ENCODE assay signal across 10 cellular contexts in genomic region chr1:7576946-7577657, GRCh38.
DNase-seq lines count a peak whose midpoint lies in the region; ATAC-seq and TF ChIP-seq lines count a peak whose summit lies in the region.
"Had no signal": no experiment of that assay in that cellular context is flagged by ENCODE, and none has a peak within 500 bp of the region (broad histone marks: within the 10 kb centered on the region; RNA-seq: fewer than 3 reads in every experiment).

No MANE protein-coding gene starts in this region.

- no peaks in the 10 kb centered on the region for H3K9me2 ChIP-seq in SK-N-SH

- peak; percentile 42 for DNase-seq in ELF-1 (ENCODE audit: low read depth, low spot score)
- peak; percentile 45 for DNase-seq in SK-MEL-5 (ENCODE audit: low read depth, low spot score)
- DNase-seq in left cardiac atrium = peak; percentile 18
- DNase-seq in sciatic nerve (ENCODE audit: low spot score) = peak; percentile 36
- no peak for DNase-seq in SK-N-SH
- DNase-seq in NCI-H1694 (lab: John Stamatoyannopoulos, UW) = no peak
- no peak for DNase-seq in hypothalamus (lab: John Stamatoyannopoulos, UW)
- no peak for DNase-seq in stimulated activated naive CD8-positive, alpha-beta T cell treated with anti-CD3 and anti-CD28 coated beads, Interleukin-15, Interleukin-2, amounts not matched to agents 100 U/mL and 50 U/mL, for 24 hours
- DNase-seq: activated CD4-positive, CD25-positive, alpha-beta regulatory T cell treated with anti-CD3 and anti-CD28 coated beads, Interleukin-2, amount 50 U/mL, for 72 hours; activated naive CD4-positive, alpha-beta T cell treated with anti-CD3 and anti-CD28 coated beads for 36 hours had no signal

- ATAC-seq in left cardiac atrium (peak; percentile 35), sciatic nerve (no peak)
- no peak for ATAC-seq in stimulated activated naive CD8-positive, alpha-beta T cell treated with anti-CD3 and anti-CD28 coated beads, Interleukin-15, Interleukin-2, amounts not matched to agents 100 U/mL and 50 U/mL, for 24 hours

- H3K4me2 ChIP-seq in SK-N-SH = no peak overlapping the region

- no peak for TF ChIP-seq EP300 in SK-N-SH (IDR thresholded peaks at IDR 0.05; ENCODE audit: borderline replicate concordance in 1 of 2, low read depth in 1 of 2, low read length in 1 of 2)

- POLR2A ChIA-PET in SK-N-SH (lab: Yijun Ruan, JAX) = no interaction called here

- WGBS in SK-N-SH (ENCODE audit: low lambda C conversion rate) = 65% methylated on average over 8 of the region's 14 CpGs

- TF ChIP-seq CTCF in SK-N-SH (IDR thresholded peaks at IDR 0.05) = no peak

- in situ Hi-C loops in SK-MEL-5 (cut with HindIII; ENCODE audit: low pct_unique_long_range_greater_than_20kb, low sequenced_read_pairs) = no loop called here

- no peaks in the 10 kb centered on the region for H3K27me3 ChIP-seq in SK-N-SH (ENCODE audit: insufficient read depth)

- no peaks in the 10 kb centered on the region for H3F3A ChIP-seq in SK-N-SH (replicated peaks; ENCODE audit: insufficient read depth)

- peaks cover 0 to 39% of the 10 kb centered on the region in 2 experiments; a peak in 1 of 4 replicates for H3K4me1 ChIP-seq in SK-N-SH (ENCODE audit: control insufficient read depth in 1 of 2, insufficient read depth in 2 of 2, low read depth in 1 of 2, low read length in 1 of 2)

- H2AFZ ChIP-seq in SK-N-SH (ENCODE audit: low read depth) = no peak overlapping the region

- no peaks in the 10 kb centered on the region for H3K9me3 ChIP-seq in SK-N-SH

- peak overlapping the region in 1 of 2 experiments; percentile 22; a peak in 1 of 4 replicates for H3K27ac ChIP-seq in SK-N-SH (ENCODE audit: low read depth in 2 of 2, low read length in 1 of 2)

- intact Hi-C loops in left cardiac atrium (cut with DNase I) = no loop called here
- intact Hi-C loops in sciatic nerve (cut with DNase I) = no loop called here

- CTCF ChIA-PET in SK-N-SH (lab: Yijun Ruan, JAX) = no interaction called here

- no peaks in the 10 kb centered on the region for H3K36me3 ChIP-seq in SK-N-SH (replicated peaks in 1 of 2; ENCODE audit: control insufficient read depth in 1 of 2, insufficient read depth in 2 of 2, low read length in 1 of 2)

- no peak for TF ChIP-seq RAD21 in SK-N-SH (IDR thresholded peaks at IDR 0.05; ENCODE audit: low read length)

- no peaks in the 10 kb centered on the region for H3K79me2 ChIP-seq in SK-N-SH (ENCODE audit: insufficient read depth)

- H3K4me3 ChIP-seq in SK-N-SH (ENCODE audit: low read depth in 2 of 2, low read length in 1 of 2) = no peak overlapping the region

- H4K20me1 ChIP-seq in SK-N-SH (ENCODE audit: insufficient read depth) = no peaks in the 10 kb centered on the region

- no peak overlapping the region for H3K9ac ChIP-seq in SK-N-SH

TF ChIP-seq in SK-N-SH, 30 proteins besides CTCF, POLR2A, EP300 and RAD21:
- TF ChIP-seq RCOR1 (IDR thresholded peaks at IDR 0.05; ENCODE audit: low read length) (no peak), NRF1 (IDR thresholded peaks at IDR 0.05; ENCODE audit: low read depth, low read length) (no peak), SIN3A (IDR thresholded peaks at IDR 0.05; ENCODE audit: borderline replicate concordance, low read depth, low read length) (no peak), SMC3 (IDR thresholded peaks at IDR 0.05; ENCODE audit: low read depth, low read length) (no peak), IRF3 (IDR thresholded peaks at IDR 0.05; ENCODE audit: low read depth, low read length) (no peak), USF1 (IDR thresholded peaks at IDR 0.05; ENCODE audit: borderline replicate concordance, low read depth) (no peak), PBX3 (IDR thresholded peaks at IDR 0.05) (no peak), RXRA (IDR thresholded peaks at IDR 0.05; ENCODE audit: borderline replicate concordance, low read depth) (no peak), MEF2A (IDR thresholded peaks at IDR 0.05; ENCODE audit: borderline replicate concordance, low read depth) (no peak), ZBTB33 (IDR thresholded peaks at IDR 0.05; ENCODE audit: borderline replicate concordance, low read depth) (no peak), EZH2phosphoT487 (IDR thresholded peaks at IDR 0.05; ENCODE audit: borderline replicate concordance, low read depth) (no peak), MXI1 (IDR thresholded peaks at IDR 0.05; ENCODE audit: low read depth, low read length) (no peak), FOSL2 (IDR thresholded peaks at IDR 0.05; ENCODE audit: borderline replicate concordance, low read depth) (no peak), ELF1 (IDR thresholded peaks at IDR 0.05) (no peak), TAF1 (IDR thresholded peaks at IDR 0.05; ENCODE audit: borderline replicate concordance, low read depth, low read length) (no peak), RFX5 (IDR thresholded peaks at IDR 0.05; ENCODE audit: low read length) (no peak), CHD2 (IDR thresholded peaks at IDR 0.05; ENCODE audit: low read length, partially characterized antibody) (no peak), GATA2 (CRISPR knock-in tag; IDR thresholded peaks at IDR 0.05) (no peak)
- TF ChIP-seq, protein P1, sequence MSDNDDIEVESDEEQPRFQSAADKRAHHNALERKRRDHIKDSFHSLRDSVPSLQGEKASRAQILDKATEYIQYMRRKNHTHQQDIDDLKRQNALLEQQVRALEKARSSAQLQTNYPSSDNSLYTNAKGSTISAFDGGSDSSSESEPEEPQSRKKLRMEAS (IDR thresholded peaks at IDR 0.05; ENCODE audit: low read depth) = no peak
- TF ChIP-seq, protein P2, sequence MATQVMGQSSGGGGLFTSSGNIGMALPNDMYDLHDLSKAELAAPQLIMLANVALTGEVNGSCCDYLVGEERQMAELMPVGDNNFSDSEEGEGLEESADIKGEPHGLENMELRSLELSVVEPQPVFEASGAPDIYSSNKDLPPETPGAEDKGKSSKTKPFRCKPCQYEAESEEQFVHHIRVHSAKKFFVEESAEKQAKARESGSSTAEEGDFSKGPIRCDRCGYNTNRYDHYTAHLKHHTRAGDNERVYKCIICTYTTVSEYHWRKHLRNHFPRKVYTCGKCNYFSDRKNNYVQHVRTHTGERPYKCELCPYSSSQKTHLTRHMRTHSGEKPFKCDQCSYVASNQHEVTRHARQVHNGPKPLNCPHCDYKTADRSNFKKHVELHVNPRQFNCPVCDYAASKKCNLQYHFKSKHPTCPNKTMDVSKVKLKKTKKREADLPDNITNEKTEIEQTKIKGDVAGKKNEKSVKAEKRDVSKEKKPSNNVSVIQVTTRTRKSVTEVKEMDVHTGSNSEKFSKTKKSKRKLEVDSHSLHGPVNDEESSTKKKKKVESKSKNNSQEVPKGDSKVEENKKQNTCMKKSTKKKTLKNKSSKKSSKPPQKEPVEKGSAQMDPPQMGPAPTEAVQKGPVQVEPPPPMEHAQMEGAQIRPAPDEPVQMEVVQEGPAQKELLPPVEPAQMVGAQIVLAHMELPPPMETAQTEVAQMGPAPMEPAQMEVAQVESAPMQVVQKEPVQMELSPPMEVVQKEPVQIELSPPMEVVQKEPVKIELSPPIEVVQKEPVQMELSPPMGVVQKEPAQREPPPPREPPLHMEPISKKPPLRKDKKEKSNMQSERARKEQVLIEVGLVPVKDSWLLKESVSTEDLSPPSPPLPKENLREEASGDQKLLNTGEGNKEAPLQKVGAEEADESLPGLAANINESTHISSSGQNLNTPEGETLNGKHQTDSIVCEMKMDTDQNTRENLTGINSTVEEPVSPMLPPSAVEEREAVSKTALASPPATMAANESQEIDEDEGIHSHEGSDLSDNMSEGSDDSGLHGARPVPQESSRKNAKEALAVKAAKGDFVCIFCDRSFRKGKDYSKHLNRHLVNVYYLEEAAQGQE (IDR thresholded peaks at IDR 0.05; ENCODE audit: low read depth, low read length) = no peak

Comparison
In these comparisons a context has a peak if more than half of its experiments do, and no peak if none do; other contexts are left out.
1. DNase-seq: peak in ELF-1 (single experiment), SK-MEL-5 (single experiment), left cardiac atrium (single experiment) and sciatic nerve (single experiment); none in SK-N-SH (single experiment), NCI-H1694 (single experiment), hypothalamus (0 of 51) and stimulated activated naive CD8-positive, alpha-beta T cell treated with anti-CD3 and anti-CD28 coated beads, Interleukin-15, Interleukin-2, amounts not matched to agents 100 U/mL and 50 U/mL, for 24 hours (single experiment).
2. ATAC-seq: peak in left cardiac atrium (2 of 2); none in sciatic nerve (single experiment) and stimulated activated naive CD8-positive, alpha-beta T cell treated with anti-CD3 and anti-CD28 coated beads, Interleukin-15, Interleukin-2, amounts not matched to agents 100 U/mL and 50 U/mL, for 24 hours (single experiment).